In genomic region chr16:10575506-10576130, GRCh38 we compare ENCODE assay signal across 17 cellular contexts. TPM values are rescaled to one million over a fixed set of nuclear protein-coding genes. Genes with fewer than 3 reads are reported as not detected.
A peak's percentile ranks its signal among the peaks of the same experiment; 100 is the strongest.
DNase-seq lines count a peak whose midpoint lies in the region; ATAC-seq, FAIRE-seq and TF ChIP-seq lines count a peak whose summit lies in the region.
"Had no signal": no experiment of that assay in that cellular context is flagged by ENCODE, and none has a peak within 500 bp of the region (broad histone marks: within the 10 kb centered on the region; RNA-seq: fewer than 3 reads in every experiment).

No MANE protein-coding gene starts in this region.

- H3K27ac Mint-ChIP-seq in glutamatergic neuron (ENCODE audit: unreplicated experiment) = no peak overlapping the region
- H3K27ac Mint-ChIP-seq: stimulated activated naive B cell treated with anti-CD40 and anti-IgM and Interleukin-4, amounts not matched to agents 10 μg/mL and 1 μg/mL and 100 μg/mL, for 72 hours had no signal

- no peak for DNase-seq in A549 (ENCODE audit: low read depth in 1 of 2, low spot score in 1 of 2)
- no peak for DNase-seq in GM12878 (ENCODE audit: low read depth, low spot score)
- peak; percentile 81 for DNase-seq in myocyte (ENCODE audit: low read depth)
- no peak for DNase-seq in glutamatergic neuron
- no peak for DNase-seq in GM12892 (ENCODE audit: insufficient read length)
- DNase-seq in stimulated activated CD4-positive, alpha-beta T cell treated with anti-CD3 and anti-CD28 coated beads, Interleukin-4, amount 100 ng/mL, for 4 hours = no peak
- DNase-seq: activated gamma-delta T cell treated with Interleukin-2 at 50 U/mL for 16 hours; EL; head of caudate nucleus; NCI-H1417 treated with DMSO at 0.1 percent for 48 hours; SIG-M5; stimulated activated naive B cell treated with anti-CD40 and anti-IgM and Interleukin-4, amounts not matched to agents 10 μg/mL and 1 μg/mL and 100 μg/mL, for 72 hours had no signal

- no peak overlapping the region for H3K4me2 ChIP-seq in A549
- H3K4me2 ChIP-seq in KMS-11 = peak overlapping the region; percentile 67; the same call in 1 of the 2 replicates
- H3K4me2 ChIP-seq in GM12878 (ENCODE audit: control insufficient read depth, insufficient read depth) = no peak overlapping the region

- no TSS peak for BruUV-seq in GM12878 (replicated peaks; lab: Mats Ljungman, UMichigan)

- SMC1A ChIA-PET in GM12878 (lab: Charles Lee; ENCODE audit: uncharacterized antibody, unreplicated experiment) = interaction anchor here (0.9 to 1.7 kb wide), 3 partner anchors 10 to 114 kb away, joined by 4 to 6 read pairs (median 4); no protein-coding TSS in a partner anchor

- H3K4me3 ChIP-seq in A549 (no peak overlapping the region), KMS-11 (IDR thresholded peaks at IDR 0.05; ENCODE audit: insufficient read depth, low read depth, low read length) (no peak overlapping the region), GM12878 (no peak overlapping the region)

- peaks cover 8% of the 10 kb centered on the region for H3K9me3 Mint-ChIP-seq in glutamatergic neuron (ENCODE audit: unreplicated experiment)
- H3K9me3 Mint-ChIP-seq: stimulated activated naive B cell treated with anti-CD40 and anti-IgM and Interleukin-4, amounts not matched to agents 10 μg/mL and 1 μg/mL and 100 μg/mL, for 72 hours had no signal

- H3K9me3 ChIP-seq in A549 (no peaks in the 10 kb centered on the region), GM12878 (replicated peaks; ENCODE audit: control insufficient read depth, insufficient read depth, low read length) (no peaks in the 10 kb centered on the region)

- H3K4me1 Mint-ChIP-seq in glutamatergic neuron (ENCODE audit: low read depth, unreplicated experiment) = peaks cover 27% of the 10 kb centered on the region

- peaks cover 3% of the 10 kb centered on the region; the same call in 1 of the 2 replicates for H3K79me2 ChIP-seq in KMS-11 (ENCODE audit: insufficient read depth, low read depth)
- H3K79me2 ChIP-seq in GM12878 (ENCODE audit: control insufficient read depth, insufficient read depth, low read length) = no peaks in the 10 kb centered on the region

- TF ChIP-seq EP300 in A549 (IDR thresholded peaks at IDR 0.05) (no peak), GM12878 (IDR thresholded peaks at IDR 0.05; ENCODE audit: borderline replicate concordance in 1 of 2, control insufficient read depth in 1 of 2, low read depth in 2 of 2, low read length in 2 of 2) (no peak)

- H3K4me3 Mint-ChIP-seq in glutamatergic neuron (ENCODE audit: unreplicated experiment) = no peak overlapping the region
- H3K4me3 Mint-ChIP-seq: stimulated activated naive B cell treated with anti-CD40 and anti-IgM and Interleukin-4, amounts not matched to agents 10 μg/mL and 1 μg/mL and 100 μg/mL, for 72 hours had no signal

- ATAC-seq in A549 (no peak), GM12878 (no peak), GM18520 (IDR thresholded peaks at IDR 0.05; ENCODE audit: unreplicated experiment) (no peak)
- ATAC-seq: stimulated activated naive B cell treated with anti-CD40 and anti-IgM and Interleukin-4, amounts not matched to agents 10 μg/mL and 1 μg/mL and 100 μg/mL, for 72 hours had no signal

- H3K36me3 ChIP-seq in KMS-11 (ENCODE audit: insufficient read depth) (no peaks in the 10 kb centered on the region), GM12878 (ENCODE audit: control insufficient read depth in 2 of 2, insufficient read depth in 2 of 2, low read length in 1 of 2) (no peaks in the 10 kb centered on the region)

- in situ Hi-C loops in GM12878 (cut with MboI) = no loop called here

- H3K9ac ChIP-seq in KMS-11 (no peak overlapping the region), GM12878 (ENCODE audit: control insufficient read depth, insufficient read depth, low read length) (no peak overlapping the region)

- RAD21 ChIA-PET in GM12878 (lab: Charles Lee; ENCODE audit: unreplicated experiment) = no interaction called here

- WGBS in A549 (ENCODE audit: missing lambda C conversion rate) = 79% methylated on average over 4 of the region's 4 CpGs
- 6% methylated on average over 4 of the region's 4 CpGs for WGBS in GM12878 (ENCODE audit: insufficient coverage, insufficient replicate concordance, low lambda C conversion rate, missing lambda C conversion rate)

- TF ChIP-seq POLR2A in A549 (IDR thresholded peaks at IDR 0.05; ENCODE audit: low read length) = no peak
- TF ChIP-seq POLR2A in GM12878 (IDR thresholded peaks at IDR 0.05; ENCODE audit: low read depth, low read length) = no peak
- TF ChIP-seq POLR2A in GM12892 (IDR thresholded peaks at IDR 0.05; ENCODE audit: low read depth, low read length) = no peak

- TF ChIP-seq CTCF in A549 (IDR thresholded peaks at IDR 0.05) (no peak), KMS-11 (conservative IDR thresholded peaks at IDR 0.05; ENCODE audit: low read depth, low read length) (no peak), GM12878 (IDR thresholded peaks at IDR 0.05 in 2 of 3, conservative IDR thresholded peaks at IDR 0.05 in 1 of 3; ENCODE audit: control insufficient read depth in 2 of 3, extremely low read depth in 1 of 3, insufficient read depth in 1 of 3, low read depth in 3 of 3, low read length in 3 of 3) (no peak), glutamatergic neuron (IDR thresholded peaks at IDR 0.05; ENCODE audit: partially characterized antibody, unreplicated experiment) (no peak)

- peaks cover 4% of the 10 kb centered on the region; the same call in 1 of the 2 replicates for H4K20me1 ChIP-seq in KMS-11 (ENCODE audit: insufficient read depth)
- H4K20me1 ChIP-seq in GM12878 (ENCODE audit: control insufficient read depth, insufficient read depth) = no peaks in the 10 kb centered on the region

- H2AFZ ChIP-seq in KMS-11 (ENCODE audit: low read depth) (no peak overlapping the region), GM12878 (ENCODE audit: control insufficient read depth, low read depth, low read length) (no peak overlapping the region)

- H3K27me3 ChIP-seq in KMS-11 (ENCODE audit: insufficient read depth, low read depth) (no peaks in the 10 kb centered on the region), GM12878 (replicated peaks in 1 of 2; ENCODE audit: control insufficient read depth in 2 of 2, insufficient read depth in 2 of 2, low read length in 1 of 2) (peaks cover 8 to 13% of the 10 kb centered on the region in 2 experiments)

- POLR2A ChIA-PET in A549 (lab: Yijun Ruan, JAX) (no interaction called here), GM12878 (lab: Charles Lee) (interaction anchor here (1.1 kb wide), 1 partner anchor 48 kb away, joined by 3 read pairs; no protein-coding TSS in a partner anchor)

- no peak for FAIRE-seq in A549 (lab: Jason Lieb, UNC)
- FAIRE-seq in GM12878 (lab: Jason Lieb, UNC) = no peak
- no peak for FAIRE-seq in GM12892 (lab: Jason Lieb, UNC)
- FAIRE-seq: keratinocyte had no signal

- H3K27ac ChIP-seq in A549 (no peak overlapping the region), KMS-11 (no peak overlapping the region), GM12878 (ENCODE audit: control insufficient read depth, insufficient read depth) (no peak overlapping the region)
- H3K27ac ChIP-seq: epithelial cell of prostate had no signal

- no peaks in the 10 kb centered on the region for H3K36me3 Mint-ChIP-seq in glutamatergic neuron (ENCODE audit: unreplicated experiment)
- H3K36me3 Mint-ChIP-seq: stimulated activated naive B cell treated with anti-CD40 and anti-IgM and Interleukin-4, amounts not matched to agents 10 μg/mL and 1 μg/mL and 100 μg/mL, for 72 hours had no signal

- CTCF ChIA-PET in A549 (lab: Yijun Ruan, JAX) (interaction anchor here (1.5 kb wide), 1 partner anchor 343 kb away, joined by 5 read pairs; no protein-coding TSS in a partner anchor), GM12878 (lab: Yijun Ruan, JAX) (interaction anchor here (1.6 kb wide), 1 partner anchor 9 kb away, joined by 5 read pairs; no protein-coding TSS in a partner anchor)

- TF ChIP-seq RAD21 in A549 (conservative IDR thresholded peaks at IDR 0.05 in 1 of 2, IDR thresholded peaks at IDR 0.05 in 1 of 2) (no peak), GM12878 (IDR thresholded peaks at IDR 0.05; ENCODE audit: insufficient read depth, low read depth, low read length) (no peak)

- intact Hi-C loops in GM12878 (cut with micrococcal nuclease; ENCODE audit: unreplicated experiment) = no loop called here

- peaks cover 4% of the 10 kb centered on the region for H3K27me3 Mint-ChIP-seq in glutamatergic neuron (ENCODE audit: unreplicated experiment)

- H3K4me1 ChIP-seq in A549 (0 out of 3 replicates have a peak, but pooled peaks cover 4% of the 10 kb centered on the region), KMS-11 (ENCODE audit: low read depth, poor library complexity, severe bottlenecking) (peaks cover 45% of the 10 kb centered on the region), GM12878 (ENCODE audit: control insufficient read depth, insufficient read depth, low read length) (no peaks in the 10 kb centered on the region; the same call in 1 of the 2 replicates)

TF ChIP-seq in A549, 52 proteins besides CTCF, POLR2A, EP300 and RAD21 (continues in another document):
- TF ChIP-seq NFE2L2 (conservative IDR thresholded peaks at IDR 0.05; ENCODE audit: low read length) = no peak

RNA-seq across cellular contexts. Expression of gene EMP2, which starts 4.8 kb away (rescaled TPM):
- polyA plus RNA-seq in A549 (2011; rRNA removed) (21.4 and 26.5 TPM in 2 replicates), A549 (2017; fragmentation: RNase III; extraction: RNeasy Plus Mini Kit Qiagen cat#74134 plus additional on column Dnase treatment) (13.4 to 14.7 TPM (median 14.2 TPM) in 3 replicates), GM12878 (2011; rRNA removed) (0.20 and 0.41 TPM in 2 replicates), GM12878 (2014; fragmentation: Illumina TruSeq; extraction: Trizol) (2.9 and 3.6 TPM in 2 replicates), GM12878 (2014; fragmentation: Nextera tagmentation; extraction: Ambion mirVana) (1 to 10 TPM; 4.4 to 6.1 TPM), GM12878 (2014; rRNA removed) (2.9 and 3.1 TPM in 2 replicates), GM12878 (2016; fragmentation: Nextera tagmentation; extraction: Ambion mirVana) (10 to 100 TPM in 1 of 2 experiments, 1 to 10 TPM in 1; 8.9 to 10.4 TPM)
- polyA plus RNA-seq in A549 (2012; cell fraction: cytosol; rRNA removed) = 11.8 and 18.6 TPM in 2 replicates
- 8.6 and 9.6 TPM in 2 replicates for polyA plus RNA-seq in A549 (2012; cell fraction: nucleus; rRNA removed)
- polyA minus RNA-seq in A549 (2011; rRNA and poly(A)+ RNA removed) = 45.9 and 48.2 TPM in 2 replicates
- 0.95 and 1.0 TPM in 2 replicates for total RNA-seq in GM12878 (2013; cell fraction: nucleolus; rRNA removed)
- total RNA-seq in GM12878 (2014; rRNA removed) (3.2 and 3.4 TPM in 2 replicates), GM12878 (2014; rRNA removed; fragmentation: Illumina TruSeq; extraction: Trizol) (2.6 and 2.9 TPM in 2 replicates), GM12878 (2021) (5.7 and 5.8 TPM in 2 replicates), myocyte (53.0 and 72.1 TPM in 2 replicates), glutamatergic neuron (ENCODE audit: unreplicated experiment) (27.8 TPM)
- 1.9 TPM for polyA plus RNA-seq in GM12878 (2011; ENCODE audit: low read depth)
- 0.15 and 0.33 TPM in 2 replicates for polyA plus RNA-seq in GM12878 (2011; cell fraction: cytosol; rRNA removed)
- polyA plus RNA-seq in GM12878 (2011; cell fraction: nucleus; rRNA removed) = 0.26 and 0.31 TPM in 2 replicates
- polyA plus RNA-seq in GM12878 (2012) = 0.80 and 0.93 TPM in 2 replicates
- polyA minus RNA-seq in GM12878 (2011; rRNA and poly(A)+ RNA removed) = 0.41 and 0.51 TPM in 2 replicates
- 0.53 and 0.83 TPM in 2 replicates for polyA minus RNA-seq in GM12878 (2011; cell fraction: cytosol; rRNA and poly(A)+ RNA removed)
- 0.12 and 0.29 TPM in 2 replicates for polyA minus RNA-seq in GM12878 (2011; cell fraction: nucleus; rRNA and poly(A)+ RNA removed)
- 50.7 TPM for polyA plus RNA-seq in myocyte (2012)
- 0.51 TPM for polyA plus RNA-seq in GM12892 (2012; ENCODE audit: missing spikeins)
- total RNA-seq: T-helper 2 cell treated with Interferon-gamma antibody and Interleukin-4, amounts not matched to agents 100 ng/mL and 5 ng/mL, for 36 hours had no signal
